ENCODE assay signal across 17 cellular contexts in the genomic region with DNA sequence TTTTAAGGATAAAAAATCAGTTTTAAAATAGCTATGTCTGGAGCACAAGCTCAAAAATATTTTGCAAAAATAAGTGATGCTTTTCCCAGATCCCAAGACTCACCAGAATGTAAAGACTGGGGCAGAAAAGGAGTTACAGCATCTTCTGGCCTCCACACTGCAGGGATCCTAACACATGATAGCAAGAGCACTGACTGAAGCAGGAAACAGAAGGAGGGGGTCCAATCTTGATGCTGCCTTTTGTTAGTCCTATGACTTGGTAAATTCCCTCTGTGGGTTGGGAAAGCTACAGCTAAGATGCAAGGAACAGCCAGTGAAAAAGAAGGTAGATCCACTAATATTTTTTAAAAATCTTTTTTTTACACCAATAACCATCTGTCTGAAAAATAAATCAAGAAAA. TPM values are rescaled to one million over a fixed set of nuclear protein-coding genes. Genes with fewer than 3 reads are reported as not detected.
DNase-seq lines count a peak whose midpoint lies in the region; FAIRE-seq and TF ChIP-seq lines count a peak whose summit lies in the region.
"Had no signal": no experiment of that assay in that cellular context is flagged by ENCODE, and none has a peak within 500 bp of the region (broad histone marks: within the 10 kb centered on the region; RNA-seq: fewer than 3 reads in every experiment).

No MANE protein-coding gene starts in this region.

- H4K20me1 ChIP-seq in H1 (replicated peaks in 1 of 2; ENCODE audit: control insufficient read depth in 1 of 2, insufficient read depth in 2 of 2, low read length in 2 of 2) = no peaks in the 10 kb centered on the region

- CTCF ChIA-PET in H1 (lab: Charles Lee; ENCODE audit: partially characterized antibody) = interaction anchor here (1.1 to 1.3 kb wide), 3 partner anchors 15 to 26 kb away, joined by 3 to 4 read pairs (median 3); no protein-coding TSS in a partner anchor

- H2AFZ ChIP-seq in H1 (ENCODE audit: low read length) = no peak overlapping the region

- POLR2A ChIA-PET in H1 (lab: Charles Lee; ENCODE audit: partially characterized antibody) = interaction anchor here (1.6 kb wide), 1 partner anchor 9 kb away, joined by 3 read pairs; no protein-coding TSS in a partner anchor

- H4K5ac ChIP-seq in H1 (ENCODE audit: insufficient read length, low read depth, low read length) = no peak overlapping the region

- TF ChIP-seq EP300 in H1 (IDR thresholded peaks at IDR 0.05; ENCODE audit: borderline replicate concordance in 1 of 2, low read depth in 2 of 2, low read length in 2 of 2) = no peak

- no peak overlapping the region for H2BK120ac ChIP-seq in H1 (replicated peaks; ENCODE audit: low read depth, low read length)

- no peaks in the 10 kb centered on the region for H3K79me2 ChIP-seq in H1 (ENCODE audit: control insufficient read depth in 1 of 2, insufficient read depth in 2 of 2, low read length in 2 of 2)

- H3K23me2 ChIP-seq in H1 (ENCODE audit: low read depth, low read length) = 0 out of 2 replicates have a peak, but pooled peaks cover 1% of the 10 kb centered on the region

- peaks cover 0 to 6% (median 3%) of the 10 kb centered on the region in 4 experiments; a peak in 4 of 7 replicates for H3K4me1 ChIP-seq in H1 (replicated peaks in 1 of 4; ENCODE audit: control insufficient read depth in 3 of 4, insufficient read depth in 4 of 4, low read length in 3 of 4)
- no peaks in the 10 kb centered on the region for H3K4me1 ChIP-seq in spleen
- H3K4me1 ChIP-seq: BE2C, Caco-2 had no signal

- H3K27me3 ChIP-seq in H7 (ENCODE audit: control insufficient read depth, insufficient read depth, low read length) (no peaks in the 10 kb centered on the region), H1 (replicated peaks in 1 of 4; ENCODE audit: control insufficient read depth in 3 of 4, extremely low read depth in 1 of 4, insufficient read depth in 3 of 4, low read length in 3 of 4) (no peaks in the 10 kb centered on the region), spleen (replicated peaks in 1 of 7) (peaks cover 0 to 6% (median 0%) of the 10 kb centered on the region in 7 donors)
- H3K27me3 ChIP-seq: BE2C had no signal

- no peak overlapping the region for H3K4me2 ChIP-seq in H1 (ENCODE audit: insufficient read depth in 1 of 2, low read depth in 2 of 2, low read length in 2 of 2)

- no peak overlapping the region for H3K56ac ChIP-seq in H1 (replicated peaks; ENCODE audit: insufficient read length, low read depth, low read length)

- FAIRE-seq in H1 (lab: Jason Lieb, UNC) = peak; percentile 82
- FAIRE-seq: D721Med, HepG2 had no signal

- no peak overlapping the region for H2BK15ac ChIP-seq in H1 (ENCODE audit: low read length)

- H3K9me3 ChIP-seq in H1 (ENCODE audit: insufficient read depth in 2 of 2, low read depth in 1 of 2, low read length in 1 of 2) (no peaks in the 10 kb centered on the region), spleen (no peaks in the 10 kb centered on the region)
- H3K9me3 ChIP-seq: BE2C, Caco-2 had no signal

- H4K8ac ChIP-seq in H1 (ENCODE audit: extremely low read depth, insufficient read depth, low read length) = no peak overlapping the region

- TF ChIP-seq RAD21 in H1 (IDR thresholded peaks at IDR 0.05 in 1 of 2, conservative IDR thresholded peaks at IDR 0.05 in 1 of 2; ENCODE audit: low read depth in 2 of 2, low read length in 2 of 2) = no peak

- H3K23ac ChIP-seq in H1 (ENCODE audit: insufficient read length) = no peak overlapping the region

- H2BK5ac ChIP-seq in H1 (ENCODE audit: low read depth, low read length) = no peak overlapping the region

- TF ChIP-seq POLR2A in H1 (IDR thresholded peaks at IDR 0.05; ENCODE audit: control extremely low read depth in 1 of 2, low read depth in 2 of 2, low read length in 2 of 2) (no peak), spleen (IDR thresholded peaks at IDR 0.05) (no peak)

- H3K36me3 ChIP-seq in H7 (replicated peaks; ENCODE audit: control insufficient read depth, insufficient read depth, low read length) (no peaks in the 10 kb centered on the region), H1 (ENCODE audit: control insufficient read depth in 2 of 4, insufficient read depth in 4 of 4, low read length in 3 of 4) (no peaks in the 10 kb centered on the region), spleen (no peaks in the 10 kb centered on the region)
- H3K36me3 ChIP-seq: BE2C had no signal

- H4K91ac ChIP-seq in H1 (replicated peaks; ENCODE audit: insufficient read length, low read length) = no peak overlapping the region

- H3K27ac ChIP-seq in H1 (ENCODE audit: low read depth, low read length) = no peak overlapping the region
- no peak overlapping the region for H3K27ac ChIP-seq in spleen

- no peak overlapping the region for H3K4ac ChIP-seq in H1 (replicated peaks; ENCODE audit: insufficient read length, low read depth, low read length)

- H2BK12ac ChIP-seq in H1 (ENCODE audit: low read depth, low read length) = no peak overlapping the region

- TF ChIP-seq CTCF in H1 (IDR thresholded peaks at IDR 0.05; ENCODE audit: control extremely low read depth in 1 of 3, insufficient read depth in 1 of 3, low read depth in 1 of 3, low read length in 3 of 3) (no peak), spleen (IDR thresholded peaks at IDR 0.05 in 8 of 11, conservative IDR thresholded peaks at IDR 0.05 in 3 of 11) (no peak)

- DNase-seq in H7 = peak; percentile 71
- DNase-seq in H1 (ENCODE audit: low read depth in 1 of 2, low spot score in 2 of 2) = no peak
- DNase-seq in iPS-NIHi11 (ENCODE audit: low spot score) = peak; percentile 69
- no peak for DNase-seq in activated naive CD4-positive, alpha-beta T cell treated with anti-CD3 and anti-CD28 coated beads, Interleukin-2, amount 50 U/mL, for 16 hours
- no peak for DNase-seq in CD1c-positive myeloid dendritic cell (ENCODE audit: extremely low spot score)
- no peak for DNase-seq in spleen
- DNase-seq: BE2C; C1 segment of cervical spinal cord; Caco-2; CD4-positive, alpha-beta T cell; GF-D8; HFFc6; KBM-7 had no signal

- H3K4me3 ChIP-seq in H7 (ENCODE audit: insufficient read depth, low read depth, low read length) (no peak overlapping the region), H1 (ENCODE audit: extremely low read depth in 1 of 4, insufficient read depth in 2 of 4, low read depth in 3 of 4, low read length in 4 of 4) (no peak overlapping the region), spleen (no peak overlapping the region)

- intact Hi-C loops in spleen (cut with DNase I; ENCODE audit: low total_unique reads) = no loop called here

- no peak overlapping the region for H3K14ac ChIP-seq in H1 (ENCODE audit: insufficient read length)

- H3K9ac ChIP-seq in H1 (replicated peaks in 1 of 4; ENCODE audit: extremely low read depth in 1 of 4, low read depth in 3 of 4, low read length in 3 of 4) = no peak overlapping the region

- no peak overlapping the region for H2AK5ac ChIP-seq in H1 (ENCODE audit: low read depth, low read length)

- H3K18ac ChIP-seq in H1 (ENCODE audit: extremely low read depth, low read length) = no peak overlapping the region

- H2BK20ac ChIP-seq in H1 (ENCODE audit: low read length) = no peak overlapping the region

- H3K79me1 ChIP-seq in H1 (ENCODE audit: low read depth, low read length) = no peaks in the 10 kb centered on the region

TF ChIP-seq in H1, 55 proteins besides CTCF, POLR2A, EP300 and RAD21:
- TF ChIP-seq YY1 (IDR thresholded peaks at IDR 0.05; ENCODE audit: low read depth, low read length) = no peak
- TF ChIP-seq RXRA (IDR thresholded peaks at IDR 0.05; ENCODE audit: insufficient read depth, low read depth, low read length) = no peak
- no peak for TF ChIP-seq CTBP2 (IDR thresholded peaks at IDR 0.05; ENCODE audit: borderline replicate concordance, insufficient read depth, insufficient read length, low read length)
- TF ChIP-seq SP4 (IDR thresholded peaks at IDR 0.05; ENCODE audit: low read length) = no peak
- no peak for TF ChIP-seq ZNF274 (IDR thresholded peaks at IDR 0.05; ENCODE audit: borderline replicate concordance, extremely low read depth, low read length)
- no peak for TF ChIP-seq SRF (IDR thresholded peaks at IDR 0.05; ENCODE audit: low read depth, low read length)
- TF ChIP-seq TBP (IDR thresholded peaks at IDR 0.05; ENCODE audit: low read depth, low read length) = no peak
- no peak for TF ChIP-seq MAFK (IDR thresholded peaks at IDR 0.05; ENCODE audit: low read depth, low read length)
- TF ChIP-seq TEAD4 (IDR thresholded peaks at IDR 0.05; ENCODE audit: low read depth, low read length) = no peak
- TF ChIP-seq RFX5 (IDR thresholded peaks at IDR 0.05; ENCODE audit: borderline replicate concordance, low read depth, low read length) = no peak
- no peak for TF ChIP-seq TCF12 (IDR thresholded peaks at IDR 0.05; ENCODE audit: low read depth, low read length)
- TF ChIP-seq, protein P1, sequence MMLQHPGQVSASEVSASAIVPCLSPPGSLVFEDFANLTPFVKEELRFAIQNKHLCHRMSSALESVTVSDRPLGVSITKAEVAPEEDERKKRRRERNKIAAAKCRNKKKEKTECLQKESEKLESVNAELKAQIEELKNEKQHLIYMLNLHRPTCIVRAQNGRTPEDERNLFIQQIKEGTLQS (IDR thresholded peaks at IDR 0.05; ENCODE audit: insufficient read depth, low read depth, low read length) = no peak
- no peak for TF ChIP-seq PHF8 (conservative IDR thresholded peaks at IDR 0.05; ENCODE audit: low read depth, low read length)
- no peak for TF ChIP-seq CBX8 (IDR thresholded peaks at IDR 0.05; ENCODE audit: borderline replicate concordance, low read depth, low read length)

RNA-seq across cellular contexts. Expression of a gene that starts 54.2 kb away (rescaled TPM):
- total RNA-seq in H7 (2014; rRNA removed; shearing (Covaris generic)) = not detected in 2 replicates
- not detected in 2 replicates for total RNA-seq in H1 (2021; fragmentation: NEBNext Ultra II Directional; extraction: Animal tissue kit (Norgen Biotek cat#: 25700))
- 0.02 and 0.03 TPM in 2 replicates for polyA plus RNA-seq in H1 (2011; rRNA removed)
- polyA plus RNA-seq in H1 (2011; cell fraction: cytosol; rRNA removed) = not detected
- polyA plus RNA-seq in H1 (2011; cell fraction: nucleus; rRNA removed) = 0.01 TPM
- polyA plus RNA-seq in H1 (2012, experiment 1 of 2) = 0.01 TPM in 1 of 4 replicates, not detected in the others
- not detected for polyA plus RNA-seq in H1 (2012, experiment 2 of 2)
- polyA plus RNA-seq in H1 (2013, experiment 1 of 2) = 0.02 TPM
- under 0.01 TPM for polyA plus RNA-seq in H1 (2013, experiment 2 of 2)
- 0.05 TPM in 1 of 2 replicates, not detected in the other for polyA minus RNA-seq in H1 (2011; rRNA and poly(A)+ RNA removed)
- polyA minus RNA-seq in H1 (2011; cell fraction: cytosol; rRNA and poly(A)+ RNA removed) = not detected
- polyA minus RNA-seq in H1 (2011; cell fraction: nucleus; rRNA and poly(A)+ RNA removed) = not detected
- 1 to 10 TPM in 2 of 7 donors, under 1 TPM in 5; 0.37 to 1.3 (median 0.75) TPM for total RNA-seq in spleen
- polyA plus RNA-seq in spleen = under 1 TPM; 0.03 to 0.42 (median 0.35) TPM
- total RNA-seq: A172; Caco-2; CD4-positive, alpha-beta T cell; H4; HepG2; HFFc6 had no signal
- polyA plus RNA-seq: HepG2 had no signal

Comparison
In these comparisons a context has a peak if more than half of its experiments do, and no peak if none do; other contexts are left out.
1. DNase-seq: peak in H7 (single experiment) and iPS-NIHi11 (single experiment); none in H1 (0 of 2), activated naive CD4-positive, alpha-beta T cell treated with anti-CD3 and anti-CD28 coated beads, Interleukin-2, amount 50 U/mL, for 16 hours (single experiment), CD1c-positive myeloid dendritic cell (single experiment) and spleen (single experiment).